ENCODE assay signal across 9 cellular contexts in the genomic region with DNA sequence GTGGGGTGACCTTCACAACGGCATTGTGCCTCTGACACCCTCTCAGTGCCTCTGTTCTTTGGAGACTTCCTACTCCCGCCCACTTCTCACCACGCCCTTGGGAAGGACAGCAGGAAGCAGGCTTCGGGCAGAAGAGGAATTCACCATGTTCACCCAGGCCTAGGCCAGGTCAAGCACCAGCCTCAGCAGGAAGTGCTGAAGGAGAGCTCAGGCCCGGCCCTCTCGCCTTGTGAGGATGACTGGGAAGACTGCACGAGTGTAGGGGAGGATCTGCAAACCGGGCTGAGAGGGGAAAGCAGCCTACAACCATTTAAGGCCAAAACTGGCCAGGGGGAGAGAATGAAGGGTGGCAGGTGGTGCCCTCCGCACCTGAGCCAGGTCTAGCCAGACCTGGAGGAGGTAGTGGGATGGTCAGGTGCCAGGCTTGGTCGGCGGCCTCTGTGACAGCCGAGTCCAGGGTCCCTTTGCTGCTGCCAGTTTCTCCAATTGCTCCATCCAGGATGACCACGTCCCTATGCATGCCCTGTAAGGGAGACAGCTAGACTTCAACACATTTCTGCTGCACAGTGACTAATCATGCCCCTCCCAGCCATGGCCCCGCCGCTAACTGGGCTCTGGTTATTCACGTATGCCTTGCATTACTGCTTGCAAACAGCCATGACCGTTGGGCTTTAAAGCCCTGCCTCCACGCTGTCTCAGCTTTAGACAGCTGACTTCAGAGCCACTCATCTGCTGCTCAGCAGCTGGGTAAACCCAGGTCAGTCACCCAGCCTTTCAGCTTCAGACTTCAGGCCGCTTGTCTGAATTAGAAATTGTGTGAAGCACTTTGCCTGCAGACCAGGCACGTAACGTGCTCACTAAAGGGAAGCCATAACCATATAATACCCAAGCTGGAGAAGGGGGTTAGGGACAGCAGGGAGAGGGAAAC. TPM values are rescaled to one million over a fixed set of nuclear protein-coding genes. Genes with fewer than 3 reads are reported as not detected.
DNase-seq lines count a peak whose midpoint lies in the region; ATAC-seq and TF ChIP-seq lines count a peak whose summit lies in the region.
"Had no signal": no experiment of that assay in that cellular context is flagged by ENCODE, and none has a peak within 500 bp of the region (broad histone marks: within the 10 kb centered on the region; RNA-seq: fewer than 3 reads in every experiment).

No MANE protein-coding gene starts in this region.

- no peak overlapping the region for H3K4me3 ChIP-seq in NB4 (ENCODE audit: low read depth, low read length)
- H3K4me3 ChIP-seq in body of pancreas: no peak overlapping the region
- no peak overlapping the region for H3K4me3 ChIP-seq in neural progenitor cell
- H3K4me3 ChIP-seq in ascending aorta: no peak overlapping the region

- H2AFZ ChIP-seq in neural progenitor cell (replicated peaks): no peak overlapping the region

- ATAC-seq in body of pancreas (peak; percentile 31), HG03469 (IDR thresholded peaks at IDR 0.05; ENCODE audit: unreplicated experiment) (no peak), HG03378 (IDR thresholded peaks at IDR 0.05; ENCODE audit: unreplicated experiment) (no peak)

- peaks cover 3 to 24% of the 10 kb centered on the region in 2 donors for H3K36me3 ChIP-seq in body of pancreas (replicated peaks in 1 of 2; ENCODE audit: insufficient read depth in 1 of 2, low read depth in 2 of 2)
- H3K36me3 ChIP-seq in neural progenitor cell: no peaks in the 10 kb centered on the region
- H3K36me3 ChIP-seq in ascending aorta: peaks cover 36 to 51% of the 10 kb centered on the region in 2 donors

- H3K9me3 ChIP-seq in body of pancreas (no peaks in the 10 kb centered on the region), neural progenitor cell (ENCODE audit: low read depth) (no peaks in the 10 kb centered on the region), ascending aorta (no peaks in the 10 kb centered on the region)

- WGBS in body of pancreas, 2 donors: 72 to 77% methylated on average over 17 to 21 of the region's 21 CpGs

- peaks cover 5% of the 10 kb centered on the region for H3K36me3 Mint-ChIP-seq in neural progenitor cell
- H3K36me3 Mint-ChIP-seq: activated naive CD4-positive, alpha-beta T cell treated with anti-CD3 and anti-CD28 coated beads, Interleukin-2, amount 50 U/mL, for 24 hours had no signal

- H3K9ac ChIP-seq in neural progenitor cell: no peak overlapping the region

- no peaks in the 10 kb centered on the region for H4K20me1 ChIP-seq in neural progenitor cell (ENCODE audit: low read depth)

- no peak overlapping the region for H3K27ac Mint-ChIP-seq in neural progenitor cell
- H3K27ac Mint-ChIP-seq: activated naive CD4-positive, alpha-beta T cell treated with anti-CD3 and anti-CD28 coated beads, Interleukin-2, amount 50 U/mL, for 24 hours had no signal

- TF ChIP-seq POLR2A in NB4 (IDR thresholded peaks at IDR 0.05; ENCODE audit: extremely low read depth, insufficient read length): peak; percentile 6
- no peak for TF ChIP-seq POLR2A in body of pancreas (IDR thresholded peaks at IDR 0.05)

- peaks cover 2% of the 10 kb centered on the region for H3K27me3 Mint-ChIP-seq in neural progenitor cell (ENCODE audit: insufficient read depth, low read depth)
- H3K27me3 Mint-ChIP-seq: activated naive CD4-positive, alpha-beta T cell treated with anti-CD3 and anti-CD28 coated beads, Interleukin-2, amount 50 U/mL, for 24 hours had no signal

- no peak overlapping the region for H3K27ac ChIP-seq in body of pancreas
- H3K27ac ChIP-seq in neural progenitor cell: peak overlapping the region; percentile 13
- H3K27ac ChIP-seq in ascending aorta: no peak overlapping the region

- DNase-seq in EH (ENCODE audit: low read depth): peak; percentile 95
- DNase-seq in NB4 (ENCODE audit: low read depth): peak; percentile 25
- peak in 3 of 4 donors; percentile 29 to 42 (median 40) for DNase-seq in body of pancreas
- no peak for DNase-seq in neural progenitor cell (ENCODE audit: low spot score)
- DNase-seq in NCI-H748 treated with DMSO at 0.1 percent for 48 hours (lab: John Stamatoyannopoulos, UW): no peak
- no peak for DNase-seq in ascending aorta (ENCODE audit: low spot score in 2 of 2)

- no peak overlapping the region for H3K4me2 ChIP-seq in neural progenitor cell

- H3K4me1 ChIP-seq in body of pancreas: peaks cover 6% of the 10 kb centered on the region
- no peaks in the 10 kb centered on the region for H3K4me1 ChIP-seq in neural progenitor cell
- H3K4me1 ChIP-seq in ascending aorta: no peaks in the 10 kb centered on the region

- H3K27me3 ChIP-seq in body of pancreas: no peaks in the 10 kb centered on the region
- no peaks in the 10 kb centered on the region for H3K27me3 ChIP-seq in neural progenitor cell
- no peaks in the 10 kb centered on the region for H3K27me3 ChIP-seq in ascending aorta

- no peaks in the 10 kb centered on the region for H3K9me3 Mint-ChIP-seq in neural progenitor cell
- H3K9me3 Mint-ChIP-seq: activated naive CD4-positive, alpha-beta T cell treated with anti-CD3 and anti-CD28 coated beads, Interleukin-2, amount 50 U/mL, for 24 hours had no signal

- no peaks in the 10 kb centered on the region for H3K4me1 Mint-ChIP-seq in neural progenitor cell

- H3K79me2 ChIP-seq in neural progenitor cell (ENCODE audit: low read depth): peaks cover 5% of the 10 kb centered on the region

- H3K4me3 Mint-ChIP-seq in neural progenitor cell: no peak overlapping the region
- H3K4me3 Mint-ChIP-seq: activated naive CD4-positive, alpha-beta T cell treated with anti-CD3 and anti-CD28 coated beads, Interleukin-2, amount 50 U/mL, for 24 hours had no signal

- no peaks in the 10 kb centered on the region for H3F3A ChIP-seq in neural progenitor cell (ENCODE audit: low read depth)

- intact Hi-C loops in body of pancreas (cut with DNase I) (no loop called here), ascending aorta (cut with DNase I) (no loop called here)

- TF ChIP-seq CTCF in NB4 (IDR thresholded peaks at IDR 0.05; ENCODE audit: low read depth, low read length) (no peak), body of pancreas (IDR thresholded peaks at IDR 0.05) (no peak), neural progenitor cell (IDR thresholded peaks at IDR 0.05) (no peak), ascending aorta (IDR thresholded peaks at IDR 0.05) (no peak)

RNA-seq across cellular contexts. Expression of a gene that starts 8.9 kb away (rescaled TPM):
- total RNA-seq in body of pancreas (10 to 100 TPM; 17.6 to 27.7 TPM), neural progenitor cell (ENCODE audit: low replicate concordance) (23.2 and 33.9 TPM in 2 replicates), ascending aorta (13.4 TPM)

RNA-seq across cellular contexts. Expression of a gene that starts 9.2 kb away (rescaled TPM):
- total RNA-seq in body of pancreas (10 to 100 TPM; 15.3 to 23.7 TPM), neural progenitor cell (ENCODE audit: low replicate concordance) (32.6 and 40.0 TPM in 2 replicates), ascending aorta (93.0 TPM)

RNA-seq across cellular contexts. Expression of a gene that starts 28.1 kb away (rescaled TPM):
- total RNA-seq in body of pancreas (100 to 1,000 TPM in 1 of 2 donors, 10 to 100 TPM in 1; 57.4 to 479 TPM), neural progenitor cell (ENCODE audit: low replicate concordance) (0.96 TPM in 1 of 2 replicates, not detected in the other), ascending aorta (11.7 TPM)

RNA-seq across cellular contexts. Expression of a gene that starts 50.4 kb away (rescaled TPM):
- 10 to 100 TPM; 84.4 to 87.4 TPM for total RNA-seq in body of pancreas
- 71.2 and 107 TPM in 2 replicates for total RNA-seq in neural progenitor cell (ENCODE audit: low replicate concordance)
- 222 TPM for total RNA-seq in ascending aorta

RNA-seq across cellular contexts. Expression of a gene that starts 51.5 kb away (rescaled TPM):
- 10 to 100 TPM; 24.1 to 45.1 TPM for total RNA-seq in body of pancreas
- 37.5 and 92.3 TPM in 2 replicates for total RNA-seq in neural progenitor cell (ENCODE audit: low replicate concordance)
- 53.7 TPM for total RNA-seq in ascending aorta

Comparison
In these comparisons a context has a peak if more than half of its experiments do, and no peak if none do; other contexts are left out.
1. DNase-seq: peak in EH (single experiment), NB4 (single experiment) and body of pancreas (3 of 4); none in neural progenitor cell (single experiment), NCI-H748 treated with DMSO at 0.1 percent for 48 hours (single experiment) and ascending aorta (0 of 2).